18 cellular contexts compared by ENCODE assay signal in genomic region chr14:103184046-103184445, GRCh38.
DNase-seq lines count a peak whose midpoint lies in the region; ATAC-seq, FAIRE-seq and TF ChIP-seq lines count a peak whose summit lies in the region.
"Had no signal": no experiment of that assay in that cellular context is flagged by ENCODE, and none has a peak within 500 bp of the region (broad histone marks: within the 10 kb centered on the region; RNA-seq: fewer than 3 reads in every experiment).

No MANE protein-coding gene starts in this region.

- no peak overlapping the region for H2BK12ac ChIP-seq in neuronal stem cell (ENCODE audit: low read length)

- H3K9me3 ChIP-seq in K562 (replicated peaks; ENCODE audit: control insufficient read depth, insufficient read depth, low read depth, low read length) (no peaks in the 10 kb centered on the region), neuronal stem cell (replicated peaks in 1 of 2; ENCODE audit: control insufficient read depth in 2 of 2, insufficient read depth in 1 of 2, low read depth in 1 of 2, low read length in 2 of 2) (no peaks in the 10 kb centered on the region), upper lobe of right lung (no peaks in the 10 kb centered on the region)
- H3K9me3 ChIP-seq in CD8-positive, alpha-beta T cell (ENCODE audit: low read length) = no peaks in the 10 kb centered on the region
- H3K9me3 ChIP-seq: HAP-1 had no signal

- no peak overlapping the region for H3K23ac ChIP-seq in neuronal stem cell (ENCODE audit: low read depth, low read length, poor library complexity)

- H3K9me1 ChIP-seq in K562 (ENCODE audit: control insufficient read depth, insufficient read depth, low read length) = no peaks in the 10 kb centered on the region

- no peaks in the 10 kb centered on the region for H3K27me3 ChIP-seq in K562 (ENCODE audit: control insufficient read depth in 2 of 2, insufficient read depth in 2 of 2, low read length in 2 of 2)
- peaks cover 2 to 44% (median 5%) of the 10 kb centered on the region in 3 experiments for H3K27me3 ChIP-seq in neuronal stem cell (ENCODE audit: control insufficient read depth in 3 of 3, insufficient read depth in 3 of 3, low read depth in 1 of 3, low read length in 3 of 3)
- H3K27me3 ChIP-seq in upper lobe of right lung = peaks cover 24% of the 10 kb centered on the region
- H3K27me3 ChIP-seq in CD8-positive, alpha-beta T cell (ENCODE audit: insufficient read depth, low read length) = peaks cover 4% of the 10 kb centered on the region

- no peaks in the 10 kb centered on the region for H3K36me3 Mint-ChIP-seq in activated T-helper 17 cell treated with anti-CD3 and anti-CD28 coated beads, Interleukin-2, amount 50 U/mL, for 72 hours (ENCODE audit: low read depth)
- H3K36me3 Mint-ChIP-seq in CD8-positive, alpha-beta T cell = no peaks in the 10 kb centered on the region
- H3K36me3 Mint-ChIP-seq: CD8-positive, alpha-beta memory T cell had no signal

- H3K27ac Mint-ChIP-seq in activated T-helper 17 cell treated with anti-CD3 and anti-CD28 coated beads, Interleukin-2, amount 50 U/mL, for 72 hours = no peak overlapping the region
- H3K27ac Mint-ChIP-seq in CD8-positive, alpha-beta T cell = no peak overlapping the region
- H3K27ac Mint-ChIP-seq: B cell; CD8-positive, alpha-beta memory T cell had no signal

- H4K20me1 ChIP-seq in K562 (replicated peaks; ENCODE audit: control insufficient read depth, insufficient read depth, low read length) = no peaks in the 10 kb centered on the region
- H4K20me1 ChIP-seq: BLaER1 treated with 17β-estradiol and CSF1 and Interleukin-3, amounts not matched to agents 10 nM and 100 nM had no signal

- TF ChIP-seq CTCF in K562 (IDR thresholded peaks at IDR 0.05 in 2 of 3, conservative IDR thresholded peaks at IDR 0.05 in 1 of 3; ENCODE audit: insufficient read depth in 2 of 3, low read depth in 1 of 3, low read length in 3 of 3) (no peak), upper lobe of right lung (IDR thresholded peaks at IDR 0.05) (no peak)
- no peak for TF ChIP-seq CTCF in CD8-positive, alpha-beta T cell (IDR thresholded peaks at IDR 0.05)

- H3K14ac ChIP-seq in neuronal stem cell (ENCODE audit: low read length) = peak overlapping the region; percentile 79

- WGBS in K562 (ENCODE audit: insufficient coverage, low coverage, missing lambda C conversion rate) = 46% methylated on average over 10 of the region's 12 CpGs
- WGBS in neuronal stem cell (ENCODE audit: extremely low coverage in 2 of 2, insufficient read length in 2 of 2, insufficient replicate concordance in 1 of 2), 2 donors = no CpG with 5 or more reads among the region's 12 CpGs

- no peak for TF ChIP-seq POLR2A in K562 (conservative IDR thresholded peaks at IDR 0.05)

- 0 out of 4 replicates have a peak overlapping the region, but pooled peaks of 1 of the 2 experiments have one; percentile 33 for H3K9ac ChIP-seq in K562 (ENCODE audit: insufficient read depth in 1 of 2, low read depth in 2 of 2, low read length in 2 of 2)
- H3K9ac ChIP-seq in neuronal stem cell (ENCODE audit: low read depth, low read length, poor library complexity) = no peak overlapping the region
- H3K9ac ChIP-seq: BLaER1 treated with 17β-estradiol and CSF1 and Interleukin-3, amounts not matched to agents 10 nM and 100 nM had no signal

- no peak for TF ChIP-seq RAD21 in K562 (CRISPR knock-in tag; conservative IDR thresholded peaks at IDR 0.05 in 1 of 2, IDR thresholded peaks at IDR 0.05 in 1 of 2)

- DNase-seq in HTR-8/SVneo (ENCODE audit: insufficient read length, low spot score) = no peak
- no peak for DNase-seq in K562 (ENCODE audit: extremely low read depth in 1 of 4, low spot score in 3 of 4)
- no peak for DNase-seq in neuronal stem cell (ENCODE audit: low spot score)
- DNase-seq in upper lobe of right lung = peak; percentile 41
- DNase-seq in CD8-positive, alpha-beta T cell = no peak
- no peak for DNase-seq in HuH-7.5 (ENCODE audit: low spot score)
- DNase-seq: CD8-positive, alpha-beta memory T cell; COR-L47; DMS 273 treated with DMSO at 0.1 percent for 48 hours; DMS53; DND-41; EL had no signal

- H3K4me2 ChIP-seq in K562 (ENCODE audit: insufficient read depth, low read length) (no peak overlapping the region), neuronal stem cell (ENCODE audit: insufficient read depth, low read length, poor library complexity, severe bottlenecking) (no peak overlapping the region)
- H3K4me2 ChIP-seq: BLaER1 treated with 17β-estradiol and CSF1 and Interleukin-3, amounts not matched to agents 10 nM and 100 nM had no signal

- H3K27ac ChIP-seq in K562 (ENCODE audit: extremely low read depth, low read depth, low read length) = no peak overlapping the region
- H3K27ac ChIP-seq in neuronal stem cell (replicated peaks; ENCODE audit: low read length) = no peak overlapping the region
- no peak overlapping the region for H3K27ac ChIP-seq in upper lobe of right lung
- H3K27ac ChIP-seq in CD8-positive, alpha-beta T cell (ENCODE audit: low read depth, low read length) = no peak overlapping the region
- H3K27ac ChIP-seq: BLaER1 treated with 17β-estradiol and CSF1 and Interleukin-3, amounts not matched to agents 10 nM and 100 nM had no signal

- no peak overlapping the region for H2AK5ac ChIP-seq in neuronal stem cell (ENCODE audit: low read depth, low read length)

- H4K8ac ChIP-seq in neuronal stem cell (ENCODE audit: low read depth, low read length) = no peak overlapping the region

- CTCF ChIA-PET in K562 (lab: Yijun Ruan, JAX; ENCODE audit: low intra/inter-chr PET ratio) = no interaction called here
- CTCF ChIA-PET in CD8-positive, alpha-beta T cell (lab: Charles Lee) = interaction anchor here (6.3 kb wide), 1 partner anchor 78 kb away, joined by 36 read pairs; no protein-coding TSS in a partner anchor

- peak overlapping the region; percentile 87 for H3K4ac ChIP-seq in neuronal stem cell (ENCODE audit: low read length)

- peak overlapping the region; percentile 89 for H4K91ac ChIP-seq in neuronal stem cell (ENCODE audit: low read depth, low read length, poor library complexity)

- H3K27me3 Mint-ChIP-seq in activated T-helper 17 cell treated with anti-CD3 and anti-CD28 coated beads, Interleukin-2, amount 50 U/mL, for 72 hours = peaks cover 34% of the 10 kb centered on the region
- peaks cover 41% of the 10 kb centered on the region for H3K27me3 Mint-ChIP-seq in CD8-positive, alpha-beta T cell (ENCODE audit: low read depth)

- H3K9me3 Mint-ChIP-seq in activated T-helper 17 cell treated with anti-CD3 and anti-CD28 coated beads, Interleukin-2, amount 50 U/mL, for 72 hours = no peaks in the 10 kb centered on the region
- no peaks in the 10 kb centered on the region for H3K9me3 Mint-ChIP-seq in CD8-positive, alpha-beta T cell
- H3K9me3 Mint-ChIP-seq: CD8-positive, alpha-beta memory T cell had no signal

- peak overlapping the region; percentile 81 for H3K18ac ChIP-seq in neuronal stem cell (ENCODE audit: low read length)

- no peaks in the 10 kb centered on the region for H3K79me1 ChIP-seq in neuronal stem cell (ENCODE audit: low read depth, low read length)

- no peaks in the 10 kb centered on the region for H3K79me2 ChIP-seq in K562 (ENCODE audit: control insufficient read depth, insufficient read depth, low read length)

- no peaks in the 10 kb centered on the region for H3K4me1 Mint-ChIP-seq in activated T-helper 17 cell treated with anti-CD3 and anti-CD28 coated beads, Interleukin-2, amount 50 U/mL, for 72 hours
- peaks cover 8% of the 10 kb centered on the region for H3K4me1 Mint-ChIP-seq in CD8-positive, alpha-beta T cell (ENCODE audit: low read depth)

- H2AFZ ChIP-seq in K562 (ENCODE audit: low read depth, low read length) = peak overlapping the region; percentile 51; the same call in 1 of the 2 replicates
- H2AFZ ChIP-seq in neuronal stem cell (ENCODE audit: low read length) = no peak overlapping the region

- no peak overlapping the region for H2BK5ac ChIP-seq in neuronal stem cell (ENCODE audit: low read length)

- H3K36me3 ChIP-seq in K562 (ENCODE audit: control insufficient read depth, insufficient read depth, low read length) (no peaks in the 10 kb centered on the region), neuronal stem cell (replicated peaks in 1 of 2; ENCODE audit: control insufficient read depth in 2 of 2, insufficient read depth in 2 of 2, low read length in 2 of 2) (no peaks in the 10 kb centered on the region), upper lobe of right lung (no peaks in the 10 kb centered on the region)
- no peaks in the 10 kb centered on the region for H3K36me3 ChIP-seq in CD8-positive, alpha-beta T cell (ENCODE audit: insufficient read depth, low read length)
- H3K36me3 ChIP-seq: BLaER1 treated with 17β-estradiol and CSF1 and Interleukin-3, amounts not matched to agents 10 nM and 100 nM; HAP-1 had no signal

- in situ Hi-C loops in K562 (cut with MboI) = no loop called here

- intact Hi-C loops in K562 (cut with micrococcal nuclease) = no loop called here
- intact Hi-C loops in upper lobe of right lung (cut with DNase I) = loop anchor here (10.0 kb wide), 1 partner anchor 79 kb away; no protein-coding TSS in a partner anchor
- intact Hi-C loops in CD8-positive, alpha-beta T cell (cut with DNase I, micrococcal nuclease) = loop anchor here in 1 of 2 experiments (10.0 kb wide), 1 partner anchor 109 kb away; no protein-coding TSS in a partner anchor

- POLR2A ChIA-PET in K562 (lab: Yijun Ruan, JAX) = interaction anchor here (1.1 kb wide), 1 partner anchor 13 kb away, joined by 3 read pairs; no protein-coding TSS in a partner anchor
- POLR2A ChIA-PET in CD8-positive, alpha-beta T cell (lab: Charles Lee) = no interaction called here

- no peak for TF ChIP-seq EP300 in K562 (IDR thresholded peaks at IDR 0.05; ENCODE audit: low read length)

- H3K4me1 ChIP-seq in K562 (replicated peaks in 1 of 2; ENCODE audit: control insufficient read depth in 2 of 2, insufficient read depth in 2 of 2, low read length in 2 of 2) (peaks cover 0 to 3% of the 10 kb centered on the region in 2 experiments; a peak in 4 of 5 replicates), neuronal stem cell (ENCODE audit: control insufficient read depth in 2 of 2, insufficient read depth in 1 of 2, low read depth in 1 of 2, low read length in 2 of 2) (peaks cover 4 to 20% of the 10 kb centered on the region in 2 donors), upper lobe of right lung (peaks cover 5% of the 10 kb centered on the region)
- H3K4me1 ChIP-seq in CD8-positive, alpha-beta T cell (ENCODE audit: insufficient read depth, low read length) = peaks cover 11% of the 10 kb centered on the region
- H3K4me1 ChIP-seq: BLaER1 treated with 17β-estradiol and CSF1 and Interleukin-3, amounts not matched to agents 10 nM and 100 nM had no signal

- H2BK120ac ChIP-seq in neuronal stem cell (ENCODE audit: low read depth, low read length) = no peak overlapping the region

- H2BK15ac ChIP-seq in neuronal stem cell (ENCODE audit: low read length) = no peak overlapping the region

- BruUV-seq in K562 (replicated peaks; lab: Mats Ljungman, UMichigan) = no TSS peak

- H3K4me3 Mint-ChIP-seq in activated T-helper 17 cell treated with anti-CD3 and anti-CD28 coated beads, Interleukin-2, amount 50 U/mL, for 72 hours = no peak overlapping the region
- H3K4me3 Mint-ChIP-seq in CD8-positive, alpha-beta T cell = no peak overlapping the region
- H3K4me3 Mint-ChIP-seq: B cell had no signal

- FAIRE-seq in HTR-8/SVneo (lab: Jason Lieb, UNC) = peak; percentile 48
- no peak for FAIRE-seq in K562 (lab: Jason Lieb, UNC)
- FAIRE-seq: GM12878, HepG2 had no signal

- ATAC-seq in K562 (no peak), upper lobe of right lung (no peak)
- no peak for ATAC-seq in activated T-helper 17 cell treated with anti-CD3 and anti-CD28 coated beads, Interleukin-2, amount 50 U/mL, for 72 hours (replicated peaks)
- ATAC-seq in CD8-positive, alpha-beta T cell = no peak
- ATAC-seq: GM12878, HepG2 had no signal

- H3K4me3 ChIP-seq in K562 (no peak overlapping the region), neuronal stem cell (ENCODE audit: low read length in 2 of 2) (peak overlapping the region in 1 of 2 donors; percentile 68), upper lobe of right lung (no peak overlapping the region)
- no peak overlapping the region for H3K4me3 ChIP-seq in CD8-positive, alpha-beta T cell (ENCODE audit: low read depth, low read length)
- H3K4me3 ChIP-seq: BLaER1 treated with 17β-estradiol and CSF1 and Interleukin-3, amounts not matched to agents 10 nM and 100 nM; GM12878; HAP-1 had no signal
